Comparison of ENCODE assay signal across 1 cellular context in genomic region chr19:1855040-1855827, GRCh38.
TF ChIP-seq lines count a peak whose summit lies in the region.

No MANE protein-coding gene starts in this region.

TF ChIP-seq in GM12878, 131 proteins besides CTCF, POLR2A, EP300 and RAD21:
- TF ChIP-seq SP1 (IDR thresholded peaks at IDR 0.05; ENCODE audit: low read depth, low read length) (peak; percentile 22), SIN3A (IDR thresholded peaks at IDR 0.05; ENCODE audit: low read depth, low read length) (peak; percentile 31; the same call in 1 of the 2 replicates), EED (IDR thresholded peaks at IDR 0.05; ENCODE audit: low read depth) (0 out of 2 replicates have a peak, but pooled peaks have one; percentile 3), ZNF207 (IDR thresholded peaks at IDR 0.05; ENCODE audit: borderline replicate concordance) (no peak), IKZF1 (conservative IDR thresholded peaks at IDR 0.05) (0 out of 2 replicates have a peak, but pooled peaks have one; percentile 38), LARP7 (IDR thresholded peaks at IDR 0.05) (peak; percentile 55), DPF2 (IDR thresholded peaks at IDR 0.05) (peak; percentile 30; the same call in 1 of the 2 replicates), TCF12 (IDR thresholded peaks at IDR 0.05; ENCODE audit: low read depth, low read length) (peak; percentile 70), KLF5 (IDR thresholded peaks at IDR 0.05; ENCODE audit: partially characterized antibody) (no peak), ZBTB33 (IDR thresholded peaks at IDR 0.05) (no peak), BHLHE40 (IDR thresholded peaks at IDR 0.05; ENCODE audit: borderline replicate concordance in 1 of 2, low read depth in 2 of 2, low read length in 1 of 2) (peak in 1 of 2 experiments; percentile 6; a peak in 1 of 4 replicates), ELK1 (IDR thresholded peaks at IDR 0.05; ENCODE audit: low read depth, low read length) (0 out of 2 replicates have a peak, but pooled peaks have one; percentile 11), MYC (IDR thresholded peaks at IDR 0.05; ENCODE audit: insufficient read depth, insufficient read length, insufficient replicate concordance, low read length, severe bottlenecking) (peak; percentile 30), SMARCA5 (IDR thresholded peaks at IDR 0.05) (peak; percentile 65; the same call in 1 of the 2 replicates), NBN (IDR thresholded peaks at IDR 0.05) (peak; percentile 62; the same call in 1 of the 2 replicates), PKNOX1 (IDR thresholded peaks at IDR 0.05) (peak; percentile 62), MXI1 (IDR thresholded peaks at IDR 0.05; ENCODE audit: low read depth, low read length) (peak; percentile 37; the same call in 1 of the 2 replicates), RB1 (IDR thresholded peaks at IDR 0.05; ENCODE audit: borderline replicate concordance) (peak; percentile 21; the same call in 1 of the 2 replicates), SPI1 (IDR thresholded peaks at IDR 0.05; ENCODE audit: borderline replicate concordance, insufficient read depth, low read depth, low read length) (peak; percentile 49; the same call in 1 of the 2 replicates), HDGF (IDR thresholded peaks at IDR 0.05) (peak; percentile 92; the same call in 1 of the 2 replicates), RUNX3 (IDR thresholded peaks at IDR 0.05; ENCODE audit: low read length) (peak; percentile 3; the same call in 1 of the 2 replicates), POLR2AphosphoS2 (IDR thresholded peaks at IDR 0.05; ENCODE audit: low read depth, low read length) (peak; percentile 55; the same call in 1 of the 2 replicates), NKRF (conservative IDR thresholded peaks at IDR 0.05) (0 out of 2 replicates have a peak, but pooled peaks have one; percentile 30), IRF5 (IDR thresholded peaks at IDR 0.05; ENCODE audit: borderline replicate concordance) (no peak), TCF3 (IDR thresholded peaks at IDR 0.05; ENCODE audit: borderline replicate concordance, insufficient read depth, low read depth, low read length) (peak; percentile 81), BACH1 (IDR thresholded peaks at IDR 0.05; ENCODE audit: borderline replicate concordance) (peak; percentile 35; the same call in 1 of the 2 replicates), RCOR1 (conservative IDR thresholded peaks at IDR 0.05; ENCODE audit: low read depth, low read length) (no peak), MTA2 (IDR thresholded peaks at IDR 0.05; ENCODE audit: low read depth) (no peak), BCL3 (IDR thresholded peaks at IDR 0.05; ENCODE audit: borderline replicate concordance, insufficient read depth, low read depth, low read length, poor library complexity, severe bottlenecking) (no peak), YY1 (IDR thresholded peaks at IDR 0.05; ENCODE audit: low read depth, low read length) (peak; percentile 69), CHD2 (IDR thresholded peaks at IDR 0.05; ENCODE audit: borderline replicate concordance, low read depth, low read length) (0 out of 2 replicates have a peak, but pooled peaks have one; percentile 10), GATAD2B (conservative IDR thresholded peaks at IDR 0.05; ENCODE audit: low read depth) (peak; percentile 42; the same call in 1 of the 2 replicates)
